8 cellular contexts compared by ENCODE assay signal in the genomic region with DNA sequence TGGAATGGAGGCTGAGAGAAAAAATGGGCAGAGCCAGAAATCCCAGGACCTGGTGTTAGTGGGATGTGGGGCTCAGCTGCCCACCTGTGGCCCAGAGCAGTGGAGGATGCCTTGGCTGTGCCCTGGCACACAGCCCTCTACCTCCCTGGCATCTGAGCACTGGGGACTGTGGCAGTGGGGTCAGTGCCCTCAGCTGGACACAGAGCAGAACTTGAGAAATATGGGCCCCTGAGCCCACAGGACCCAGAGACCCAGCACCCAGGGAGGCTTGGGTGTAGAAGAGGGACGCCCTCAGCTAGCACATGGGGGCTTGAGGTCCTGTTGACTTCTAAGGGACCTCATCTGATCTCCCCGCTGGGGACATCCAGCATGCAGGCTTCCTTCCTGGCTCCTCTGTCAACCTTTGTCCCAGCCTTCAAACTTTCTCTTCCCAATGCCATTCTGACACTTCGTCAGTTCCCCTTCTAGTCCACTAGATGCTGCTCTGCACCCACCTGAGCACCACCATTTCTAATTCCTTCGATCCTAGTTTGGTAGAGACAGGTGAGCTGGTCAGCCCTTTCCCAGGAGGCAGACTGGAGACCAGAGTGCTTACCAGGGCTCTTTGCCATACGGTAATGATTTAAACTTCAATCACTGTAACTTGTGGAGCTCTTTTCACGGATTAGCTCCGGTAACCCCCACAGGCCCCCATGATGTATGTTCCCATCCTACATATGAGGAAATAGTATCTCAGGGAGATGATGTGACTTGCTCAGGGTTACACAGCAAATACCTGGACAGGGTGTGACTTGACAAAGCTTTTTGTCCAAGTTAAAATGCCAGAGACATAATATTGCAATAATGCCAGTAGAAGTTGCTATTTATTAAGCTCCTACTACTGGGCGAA.
A peak's percentile ranks its signal among the peaks of the same experiment; 100 is the strongest.
DNase-seq lines count a peak whose midpoint lies in the region; ATAC-seq, FAIRE-seq and TF ChIP-seq lines count a peak whose summit lies in the region.

No MANE protein-coding gene starts in this region.

- H3K4me3 ChIP-seq in GM12875 (ENCODE audit: low read depth, low read length) (no peak overlapping the region), H1 (ENCODE audit: extremely low read depth in 1 of 4, insufficient read depth in 2 of 4, low read depth in 3 of 4, low read length in 4 of 4) (no peak overlapping the region), neuronal stem cell (ENCODE audit: low read length in 2 of 2) (no peak overlapping the region)

- H2BK120ac ChIP-seq in H1 (replicated peaks; ENCODE audit: low read depth, low read length) (no peak overlapping the region), neuronal stem cell (ENCODE audit: low read depth, low read length) (no peak overlapping the region)

- 34% methylated on average over 8 of the region's 8 CpGs; no CpG with 5 or more reads in 1 of the 2 experiments for WGBS in H1 (ENCODE audit: extremely low coverage in 1 of 2, insufficient coverage in 1 of 2, insufficient read length in 1 of 2, insufficient replicate concordance in 2 of 2, low coverage in 1 of 2, low lambda C conversion rate in 2 of 2, missing lambda C conversion rate in 1 of 2), 2 experiments
- WGBS in neuronal stem cell (ENCODE audit: extremely low coverage in 2 of 2, insufficient read length in 2 of 2, insufficient replicate concordance in 1 of 2), 2 donors: no CpG with 5 or more reads among the region's 8 CpGs

- H2AK5ac ChIP-seq in H1 (ENCODE audit: low read depth, low read length): no peak overlapping the region
- no peak overlapping the region for H2AK5ac ChIP-seq in neuronal stem cell (ENCODE audit: low read depth, low read length)

- H3K14ac ChIP-seq in H1 (ENCODE audit: insufficient read length) (no peak overlapping the region), neuronal stem cell (ENCODE audit: low read length) (no peak overlapping the region)

- DNase-seq in ACHN: peak; percentile 43
- DNase-seq in NCI-H526 (lab: John Stamatoyannopoulos, UW): peak; percentile 33 to 65
- DNase-seq in H1 (ENCODE audit: low read depth in 1 of 2, low spot score in 2 of 2): peak in 1 of 2 experiments; percentile 21
- DNase-seq in neuronal stem cell (ENCODE audit: low spot score): peak; percentile 23
- DNase-seq in activated CD4-positive, alpha-beta T cell treated with anti-CD3 and anti-CD28 coated beads for 48 hours: no peak
- DNase-seq in kidney glomerular epithelial cell (lab: John Stamatoyannopoulos, UW): no peak

- H3K79me1 ChIP-seq in H1 (ENCODE audit: low read depth, low read length) (no peaks in the 10 kb centered on the region), neuronal stem cell (ENCODE audit: low read depth, low read length) (no peaks in the 10 kb centered on the region)

- no peak overlapping the region for H2BK20ac ChIP-seq in H1 (ENCODE audit: low read length)

- no peaks in the 10 kb centered on the region for H4K20me1 ChIP-seq in H1 (replicated peaks in 1 of 2; ENCODE audit: control insufficient read depth in 1 of 2, insufficient read depth in 2 of 2, low read length in 2 of 2)

- no peak overlapping the region for H3K56ac ChIP-seq in H1 (replicated peaks; ENCODE audit: insufficient read length, low read depth, low read length)

- H3K27me3 ChIP-seq in H1 (replicated peaks in 1 of 4; ENCODE audit: control insufficient read depth in 3 of 4, extremely low read depth in 1 of 4, insufficient read depth in 3 of 4, low read length in 3 of 4) (peaks cover 0 to 3% (median 0%) of the 10 kb centered on the region in 4 experiments; a peak in 1 of 7 replicates), neuronal stem cell (ENCODE audit: control insufficient read depth in 3 of 3, insufficient read depth in 3 of 3, low read depth in 1 of 3, low read length in 3 of 3) (peaks cover 0 to 3% (median 0%) of the 10 kb centered on the region in 3 experiments)

- no peaks in the 10 kb centered on the region for H3K9me3 ChIP-seq in H1 (ENCODE audit: insufficient read depth in 2 of 2, low read depth in 1 of 2, low read length in 1 of 2)
- no peaks in the 10 kb centered on the region for H3K9me3 ChIP-seq in neuronal stem cell (replicated peaks in 1 of 2; ENCODE audit: control insufficient read depth in 2 of 2, insufficient read depth in 1 of 2, low read depth in 1 of 2, low read length in 2 of 2)

- no peak for TF ChIP-seq EP300 in H1 (IDR thresholded peaks at IDR 0.05; ENCODE audit: borderline replicate concordance in 1 of 2, low read depth in 2 of 2, low read length in 2 of 2)

- H2BK5ac ChIP-seq in H1 (ENCODE audit: low read depth, low read length): no peak overlapping the region
- H2BK5ac ChIP-seq in neuronal stem cell (ENCODE audit: low read length): no peak overlapping the region

- peak; percentile 79 for TF ChIP-seq CTCF in GM12875 (IDR thresholded peaks at IDR 0.05; ENCODE audit: borderline replicate concordance, insufficient read depth, low read depth, low read length)
- TF ChIP-seq CTCF in H1 (IDR thresholded peaks at IDR 0.05; ENCODE audit: control extremely low read depth in 1 of 3, insufficient read depth in 1 of 3, low read depth in 1 of 3, low read length in 3 of 3): peak; percentile 69 to 97 (median 85)

- H3K9ac ChIP-seq in H1 (replicated peaks in 1 of 4; ENCODE audit: extremely low read depth in 1 of 4, low read depth in 3 of 4, low read length in 3 of 4) (no peak overlapping the region), neuronal stem cell (ENCODE audit: low read depth, low read length, poor library complexity) (no peak overlapping the region)

- H3K4me1 ChIP-seq in H1 (replicated peaks in 1 of 4; ENCODE audit: control insufficient read depth in 3 of 4, insufficient read depth in 4 of 4, low read length in 3 of 4): no peaks in the 10 kb centered on the region
- H3K4me1 ChIP-seq in neuronal stem cell (ENCODE audit: control insufficient read depth in 2 of 2, insufficient read depth in 1 of 2, low read depth in 1 of 2, low read length in 2 of 2): no peaks in the 10 kb centered on the region

- H2BK15ac ChIP-seq in H1 (ENCODE audit: low read length): no peak overlapping the region
- H2BK15ac ChIP-seq in neuronal stem cell (ENCODE audit: low read length): no peak overlapping the region

- H3K4me2 ChIP-seq in H1 (ENCODE audit: insufficient read depth in 1 of 2, low read depth in 2 of 2, low read length in 2 of 2) (no peak overlapping the region), neuronal stem cell (ENCODE audit: insufficient read depth, low read length, poor library complexity, severe bottlenecking) (no peak overlapping the region)

- peak; percentile 97 to 98 for TF ChIP-seq RAD21 in H1 (IDR thresholded peaks at IDR 0.05 in 1 of 2, conservative IDR thresholded peaks at IDR 0.05 in 1 of 2; ENCODE audit: low read depth in 2 of 2, low read length in 2 of 2)

- ATAC-seq in GM18520 (IDR thresholded peaks at IDR 0.05; ENCODE audit: unreplicated experiment): no peak

- no peak overlapping the region for H4K8ac ChIP-seq in H1 (ENCODE audit: extremely low read depth, insufficient read depth, low read length)
- no peak overlapping the region for H4K8ac ChIP-seq in neuronal stem cell (ENCODE audit: low read depth, low read length)

- in situ Hi-C loops in ACHN (cut with HindIII; ENCODE audit: low pct_ligation_motif_present, low pct_unique_long_range_greater_than_20kb, low sequenced_read_pairs): no loop called here

- no peaks in the 10 kb centered on the region for H3K36me3 ChIP-seq in H1 (ENCODE audit: control insufficient read depth in 2 of 4, insufficient read depth in 4 of 4, low read length in 3 of 4)
- H3K36me3 ChIP-seq in neuronal stem cell (replicated peaks in 1 of 2; ENCODE audit: control insufficient read depth in 2 of 2, insufficient read depth in 2 of 2, low read length in 2 of 2): no peaks in the 10 kb centered on the region

- H3K27ac ChIP-seq in H1 (ENCODE audit: low read depth, low read length): no peak overlapping the region
- no peak overlapping the region for H3K27ac ChIP-seq in neuronal stem cell (replicated peaks; ENCODE audit: low read length)

- CTCF ChIA-PET in H1 (lab: Charles Lee; ENCODE audit: partially characterized antibody): interaction anchor here (0.6 to 4.6 kb wide), 34 partner anchors 9 to 599 kb away, joined by 3 to 65 read pairs (median 4); no protein-coding TSS in a partner anchor

- H3K23ac ChIP-seq in H1 (ENCODE audit: insufficient read length): no peak overlapping the region
- peak overlapping the region; percentile 7 for H3K23ac ChIP-seq in neuronal stem cell (ENCODE audit: low read depth, low read length, poor library complexity)

- no peak overlapping the region for H4K5ac ChIP-seq in H1 (ENCODE audit: insufficient read length, low read depth, low read length)

- H3K18ac ChIP-seq in H1 (ENCODE audit: extremely low read depth, low read length): no peak overlapping the region
- H3K18ac ChIP-seq in neuronal stem cell (ENCODE audit: low read length): no peak overlapping the region

- no peaks in the 10 kb centered on the region; the same call in 1 of the 2 replicates for H3K23me2 ChIP-seq in H1 (ENCODE audit: low read depth, low read length)

- FAIRE-seq in H1 (lab: Jason Lieb, UNC): peak; percentile 65

- no peak overlapping the region for H3K4ac ChIP-seq in H1 (replicated peaks; ENCODE audit: insufficient read length, low read depth, low read length)
- no peak overlapping the region for H3K4ac ChIP-seq in neuronal stem cell (ENCODE audit: low read length)

- no peaks in the 10 kb centered on the region for H3K79me2 ChIP-seq in H1 (ENCODE audit: control insufficient read depth in 1 of 2, insufficient read depth in 2 of 2, low read length in 2 of 2)

- H2BK12ac ChIP-seq in H1 (ENCODE audit: low read depth, low read length): no peak overlapping the region; the same call in 1 of the 2 replicates
- H2BK12ac ChIP-seq in neuronal stem cell (ENCODE audit: low read length): no peak overlapping the region

- no peak for TF ChIP-seq POLR2A in H1 (IDR thresholded peaks at IDR 0.05; ENCODE audit: control extremely low read depth in 1 of 2, low read depth in 2 of 2, low read length in 2 of 2)

- POLR2A ChIA-PET in H1 (lab: Charles Lee; ENCODE audit: partially characterized antibody): interaction anchor here (1.0 kb wide), 1 partner anchor 19 kb away, joined by 3 read pairs; no protein-coding TSS in a partner anchor

- H4K91ac ChIP-seq in H1 (replicated peaks; ENCODE audit: insufficient read length, low read length): no peak overlapping the region
- no peak overlapping the region for H4K91ac ChIP-seq in neuronal stem cell (ENCODE audit: low read depth, low read length, poor library complexity)

- H2AFZ ChIP-seq in H1 (ENCODE audit: low read length) (no peak overlapping the region), neuronal stem cell (ENCODE audit: low read length) (no peak overlapping the region)

TF ChIP-seq in H1, 55 proteins besides CTCF, POLR2A, EP300 and RAD21 (continues in another document):
- TF ChIP-seq CREB1 (IDR thresholded peaks at IDR 0.05) (0 out of 2 replicates have a peak, but pooled peaks have one; percentile 28), YY1 (IDR thresholded peaks at IDR 0.05; ENCODE audit: low read depth, low read length) (peak; percentile 70; the same call in 1 of the 2 replicates), HDAC2 (IDR thresholded peaks at IDR 0.05; ENCODE audit: borderline replicate concordance in 1 of 2, low read depth in 2 of 2, low read length in 2 of 2) (no peak), SP4 (IDR thresholded peaks at IDR 0.05; ENCODE audit: low read length) (no peak)

Comparison
In these comparisons a context has a peak if more than half of its experiments do, and no peak if none do; other contexts are left out.
1. DNase-seq: peak in ACHN (single experiment), NCI-H526 (2 of 2) and neuronal stem cell (single experiment); none in activated CD4-positive, alpha-beta T cell treated with anti-CD3 and anti-CD28 coated beads for 48 hours (single experiment) and kidney glomerular epithelial cell (single experiment).